In the genomic region with DNA sequence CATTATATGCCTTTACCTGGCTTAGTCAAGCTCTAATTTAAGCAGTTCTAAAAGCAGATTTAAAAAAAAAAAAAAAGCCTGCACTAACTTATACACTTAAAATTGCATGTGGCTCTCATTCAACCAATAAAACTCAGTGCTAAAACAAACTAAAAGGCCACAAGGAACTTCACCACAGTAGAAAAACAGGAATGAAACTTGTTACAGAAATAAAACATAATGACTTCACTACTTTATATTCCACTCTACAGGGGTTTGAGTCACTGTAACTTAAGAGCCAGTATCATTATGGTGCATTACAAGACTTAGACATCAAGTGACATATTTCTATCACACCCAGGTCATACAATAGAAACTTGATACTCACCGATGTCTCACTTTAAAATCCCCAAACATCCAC, we compare ENCODE assay signal across 15 cellular contexts. TPM values are rescaled to one million over a fixed set of nuclear protein-coding genes. Genes with fewer than 3 reads are reported as not detected.
DNase-seq lines count a peak whose midpoint lies in the region; ATAC-seq and TF ChIP-seq lines count a peak whose summit lies in the region.
"Had no signal": no experiment of that assay in that cellular context is flagged by ENCODE, and none has a peak within 500 bp of the region (broad histone marks: within the 10 kb centered on the region; RNA-seq: fewer than 3 reads in every experiment).

No MANE protein-coding gene starts in this region.

- peaks cover 0 to 4% (median 0%) of the 10 kb centered on the region in 11 experiments; a peak in 1 of 22 replicates for H3K27me3 ChIP-seq in BLaER1 treated with 17β-estradiol and CSF1 and Interleukin-3, amounts not matched to agents 10 nM and 100 nM
- no peaks in the 10 kb centered on the region for H3K27me3 ChIP-seq in Caco-2 (replicated peaks; ENCODE audit: control insufficient read depth, insufficient read depth, low read length)
- H3K27me3 ChIP-seq in upper lobe of right lung = no peaks in the 10 kb centered on the region

- H3K4me2 ChIP-seq in BLaER1 treated with 17β-estradiol and CSF1 and Interleukin-3, amounts not matched to agents 10 nM and 100 nM = peak overlapping the region; percentile 5 to 70 (median 39); a peak in 18 of 22 replicates
- H3K4me2 ChIP-seq: GM23338 had no signal

- H3K36me3 ChIP-seq in BLaER1 treated with 17β-estradiol and CSF1 and Interleukin-3, amounts not matched to agents 10 nM and 100 nM = no peaks in the 10 kb centered on the region
- H3K36me3 ChIP-seq in Caco-2 (ENCODE audit: control insufficient read depth, insufficient read depth, low read length) = no peaks in the 10 kb centered on the region
- H3K36me3 ChIP-seq in upper lobe of right lung = no peaks in the 10 kb centered on the region
- H3K36me3 ChIP-seq: thoracic aorta had no signal

- H3K4me3 Mint-ChIP-seq in activated naive CD8-positive, alpha-beta T cell treated with anti-CD3 and anti-CD28 coated beads, Interleukin-2, amount 50 U/mL, for 24 hours = no peak overlapping the region
- H3K4me3 Mint-ChIP-seq in Caco-2 (ENCODE audit: unreplicated experiment) = no peak overlapping the region
- H3K4me3 Mint-ChIP-seq: activated naive CD4-positive, alpha-beta T cell treated with anti-CD3 and anti-CD28 coated beads, Interleukin-2, amount 50 U/mL, for 24 hours; GM23338 had no signal

- intact Hi-C loops in Caco-2 (cut with micrococcal nuclease; ENCODE audit: unreplicated experiment) (no loop called here), upper lobe of right lung (cut with DNase I) (no loop called here)

- no peaks in the 10 kb centered on the region for H3K9me3 ChIP-seq in BLaER1 treated with 17β-estradiol and CSF1 and Interleukin-3, amounts not matched to agents 10 nM and 100 nM (replicated peaks in 1 of 11)
- H3K9me3 ChIP-seq in Caco-2 (no peaks in the 10 kb centered on the region), upper lobe of right lung (no peaks in the 10 kb centered on the region)
- H3K9me3 ChIP-seq: thoracic aorta had no signal

- H3K27ac ChIP-seq in BLaER1 treated with 17β-estradiol and CSF1 and Interleukin-3, amounts not matched to agents 10 nM and 100 nM = peak overlapping the region in 9 of 11 experiments; percentile 6 to 65 (median 35); a peak in 12 of 22 replicates
- no peak overlapping the region for H3K27ac ChIP-seq in upper lobe of right lung
- H3K27ac ChIP-seq: C4-2B, thoracic aorta had no signal

- TF ChIP-seq CTCF in Caco-2 (IDR thresholded peaks at IDR 0.05; ENCODE audit: insufficient read depth in 1 of 2, low read depth in 1 of 2, low read length in 1 of 2, severe bottlenecking in 1 of 2, unreplicated experiment in 1 of 2) (no peak), upper lobe of right lung (IDR thresholded peaks at IDR 0.05) (no peak)

- no peaks in the 10 kb centered on the region for H4K20me1 ChIP-seq in BLaER1 treated with 17β-estradiol and CSF1 and Interleukin-3, amounts not matched to agents 10 nM and 100 nM

- POLR2A ChIA-PET in Caco-2 (lab: Charles Lee) = no interaction called here

- peaks cover 16% of the 10 kb centered on the region for H3K4me1 Mint-ChIP-seq in activated naive CD8-positive, alpha-beta T cell treated with anti-CD3 and anti-CD28 coated beads, Interleukin-2, amount 50 U/mL, for 24 hours
- H3K4me1 Mint-ChIP-seq in Caco-2 (ENCODE audit: low read depth, unreplicated experiment) = no peaks in the 10 kb centered on the region
- H3K4me1 Mint-ChIP-seq: activated naive CD4-positive, alpha-beta T cell treated with anti-CD3 and anti-CD28 coated beads, Interleukin-2, amount 50 U/mL, for 24 hours had no signal

- peak overlapping the region; percentile 78 for H3K27ac Mint-ChIP-seq in activated naive CD8-positive, alpha-beta T cell treated with anti-CD3 and anti-CD28 coated beads, Interleukin-2, amount 50 U/mL, for 24 hours
- H3K27ac Mint-ChIP-seq in Caco-2 (ENCODE audit: unreplicated experiment) = no peak overlapping the region
- H3K27ac Mint-ChIP-seq: activated naive CD4-positive, alpha-beta T cell treated with anti-CD3 and anti-CD28 coated beads, Interleukin-2, amount 50 U/mL, for 24 hours; GM23338 had no signal

- peaks cover 2% of the 10 kb centered on the region for H3K27me3 Mint-ChIP-seq in activated naive CD8-positive, alpha-beta T cell treated with anti-CD3 and anti-CD28 coated beads, Interleukin-2, amount 50 U/mL, for 24 hours
- H3K27me3 Mint-ChIP-seq in Caco-2 (ENCODE audit: insufficient read depth, unreplicated experiment) = peaks cover 5% of the 10 kb centered on the region

- CTCF ChIA-PET in Caco-2 (lab: Charles Lee) = no interaction called here

- peak; percentile 63 for ATAC-seq in GM18867 (IDR thresholded peaks at IDR 0.05; ENCODE audit: unreplicated experiment)
- ATAC-seq in HG03135 (IDR thresholded peaks at IDR 0.05; ENCODE audit: unreplicated experiment) = peak; percentile 61
- peak; percentile 75 for ATAC-seq in activated naive CD8-positive, alpha-beta T cell treated with anti-CD3 and anti-CD28 coated beads, Interleukin-2, amount 50 U/mL, for 24 hours
- no peak for ATAC-seq in HG03457 (IDR thresholded peaks at IDR 0.05; ENCODE audit: unreplicated experiment)
- ATAC-seq in upper lobe of right lung = no peak
- ATAC-seq: GM23338 had no signal

- H3K9me3 Mint-ChIP-seq in activated naive CD8-positive, alpha-beta T cell treated with anti-CD3 and anti-CD28 coated beads, Interleukin-2, amount 50 U/mL, for 24 hours = peaks cover 4% of the 10 kb centered on the region
- no peaks in the 10 kb centered on the region for H3K9me3 Mint-ChIP-seq in Caco-2 (ENCODE audit: unreplicated experiment)
- H3K9me3 Mint-ChIP-seq: activated naive CD4-positive, alpha-beta T cell treated with anti-CD3 and anti-CD28 coated beads, Interleukin-2, amount 50 U/mL, for 24 hours; GM23338 had no signal

- H3K9ac ChIP-seq in BLaER1 treated with 17β-estradiol and CSF1 and Interleukin-3, amounts not matched to agents 10 nM and 100 nM = peak overlapping the region in 2 of 11 experiments; percentile 28 to 54; a peak in 3 of 22 replicates

- peaks cover 10 to 23% (median 15%) of the 10 kb centered on the region in 10 experiments for H3K4me1 ChIP-seq in BLaER1 treated with 17β-estradiol and CSF1 and Interleukin-3, amounts not matched to agents 10 nM and 100 nM
- H3K4me1 ChIP-seq in Caco-2 = no peaks in the 10 kb centered on the region
- no peaks in the 10 kb centered on the region for H3K4me1 ChIP-seq in upper lobe of right lung

- H3K4me3 ChIP-seq in BLaER1 treated with 17β-estradiol and CSF1 and Interleukin-3, amounts not matched to agents 10 nM and 100 nM = no peak overlapping the region
- no peak overlapping the region for H3K4me3 ChIP-seq in Caco-2 (ENCODE audit: low read depth, low read length)
- H3K4me3 ChIP-seq in upper lobe of right lung = no peak overlapping the region
- H3K4me3 ChIP-seq: GM23338, skin epidermis, thoracic aorta had no signal

- BruUV-seq in Caco-2 (replicated peaks; lab: Mats Ljungman, UMichigan) = no TSS peak

- H3K36me3 Mint-ChIP-seq in activated naive CD8-positive, alpha-beta T cell treated with anti-CD3 and anti-CD28 coated beads, Interleukin-2, amount 50 U/mL, for 24 hours (ENCODE audit: low read depth) = no peaks in the 10 kb centered on the region
- H3K36me3 Mint-ChIP-seq in Caco-2 (ENCODE audit: insufficient read depth, unreplicated experiment) = no peaks in the 10 kb centered on the region
- H3K36me3 Mint-ChIP-seq: activated naive CD4-positive, alpha-beta T cell treated with anti-CD3 and anti-CD28 coated beads, Interleukin-2, amount 50 U/mL, for 24 hours had no signal

- no peak for DNase-seq in activated naive CD8-positive, alpha-beta T cell treated with anti-CD3 and anti-CD28 coated beads, Interleukin-2, amount 50 U/mL, for 24 hours
- DNase-seq in Caco-2 (no peak), upper lobe of right lung (no peak), dermis blood vessel endothelial cell (no peak)
- DNase-seq: NCI-H1694 treated with DMSO at 0.1 percent for 48 hours had no signal

RNA-seq across cellular contexts. Expression of a gene that starts 11.1 kb away (rescaled TPM):
- total RNA-seq in Caco-2 (2022) (not detected in 2 replicates), upper lobe of right lung (not detected), dermis blood vessel endothelial cell (not detected in 2 replicates)
- total RNA-seq: omental fat pad, thoracic aorta had no signal

Comparison
In these comparisons a context has a peak if more than half of its experiments do, and no peak if none do; other contexts are left out.
1. ATAC-seq: peak in GM18867 (single experiment), HG03135 (single experiment) and activated naive CD8-positive, alpha-beta T cell treated with anti-CD3 and anti-CD28 coated beads, Interleukin-2, amount 50 U/mL, for 24 hours (single experiment); none in HG03457 (single experiment) and upper lobe of right lung (single experiment).